ENCODE assay signal across 20 cellular contexts in genomic region chr9:99666571-99666970, GRCh38.
DNase-seq lines count a peak whose midpoint lies in the region; ATAC-seq and TF ChIP-seq lines count a peak whose summit lies in the region.
"Had no signal": no experiment of that assay in that cellular context is flagged by ENCODE, and none has a peak within 500 bp of the region (broad histone marks: within the 10 kb centered on the region; RNA-seq: fewer than 3 reads in every experiment).

No MANE protein-coding gene starts in this region.

- H3K9ac ChIP-seq in MM.1S (ENCODE audit: low read length) = no peak overlapping the region

- no peaks in the 10 kb centered on the region for H3K4me1 Mint-ChIP-seq in MCF 10A (ENCODE audit: insufficient read depth, unreplicated experiment)
- H3K4me1 Mint-ChIP-seq in T-helper 2 cell treated with Interferon-gamma antibody and Interleukin-4, amounts not matched to agents 5 μg/mL and 100 μg/mL, for 36 hours (ENCODE audit: low read depth) = peaks cover 15% of the 10 kb centered on the region
- peaks cover 46% of the 10 kb centered on the region for H3K4me1 Mint-ChIP-seq in stimulated activated memory B cell treated with anti-CD40 and anti-IgM and Interleukin-4, amounts not matched to agents 10 μg/mL and 1 μg/mL and 100 μg/mL, for 72 hours

- intact Hi-C loops in MCF 10A (cut with micrococcal nuclease) (no loop called here), breast epithelium (cut with DNase I; ENCODE audit: low total_unique reads) (no loop called here)

- H3K79me2 ChIP-seq in MM.1S (ENCODE audit: low read length) = no peaks in the 10 kb centered on the region

- no peak for ATAC-seq in stimulated activated memory B cell treated with anti-CD40 and anti-IgM and Interleukin-4, amounts not matched to agents 10 μg/mL and 1 μg/mL and 100 μg/mL, for 72 hours
- ATAC-seq in esophagus mucosa = no peak
- ATAC-seq in GM18511 (IDR thresholded peaks at IDR 0.05; ENCODE audit: unreplicated experiment) = no peak
- ATAC-seq: activated CD4-positive, alpha-beta T cell treated with anti-CD3 and anti-CD28 coated beads for 36 hours; HCT116; HepG2; left ventricle myocardium superior; mucosa of descending colon had no signal

- no peak overlapping the region for H3K4me2 ChIP-seq in MM.1S (ENCODE audit: low read depth, low read length)

- H3F3A ChIP-seq in MM.1S (ENCODE audit: insufficient read depth, low read length) = no peaks in the 10 kb centered on the region

- H3K27ac ChIP-seq in breast epithelium = no peak overlapping the region
- no peak overlapping the region for H3K27ac ChIP-seq in MM.1S (ENCODE audit: low read length)
- H3K27ac ChIP-seq: esophagus squamous epithelium, upper lobe of left lung had no signal

- no peaks in the 10 kb centered on the region for H3K36me3 Mint-ChIP-seq in MCF 10A (ENCODE audit: insufficient read depth, unreplicated experiment)
- no peaks in the 10 kb centered on the region for H3K36me3 Mint-ChIP-seq in T-helper 2 cell treated with Interferon-gamma antibody and Interleukin-4, amounts not matched to agents 5 μg/mL and 100 μg/mL, for 36 hours (ENCODE audit: low read depth)
- H3K36me3 Mint-ChIP-seq in stimulated activated memory B cell treated with anti-CD40 and anti-IgM and Interleukin-4, amounts not matched to agents 10 μg/mL and 1 μg/mL and 100 μg/mL, for 72 hours = no peaks in the 10 kb centered on the region

- H3K27me3 Mint-ChIP-seq in MCF 10A (ENCODE audit: insufficient read depth, unreplicated experiment) = peaks cover 51% of the 10 kb centered on the region
- peaks cover 2% of the 10 kb centered on the region for H3K27me3 Mint-ChIP-seq in T-helper 2 cell treated with Interferon-gamma antibody and Interleukin-4, amounts not matched to agents 5 μg/mL and 100 μg/mL, for 36 hours (ENCODE audit: low read depth)
- H3K27me3 Mint-ChIP-seq in stimulated activated memory B cell treated with anti-CD40 and anti-IgM and Interleukin-4, amounts not matched to agents 10 μg/mL and 1 μg/mL and 100 μg/mL, for 72 hours = peaks cover 4% of the 10 kb centered on the region

- BruUV-seq in MCF 10A (replicated peaks; lab: Mats Ljungman, UMichigan) = no TSS peak

- CTCF ChIA-PET in MCF 10A (lab: Yijun Ruan, JAX) = interaction anchor here (0.8 kb wide), 1 partner anchor 13 kb away, joined by 3 read pairs; no protein-coding TSS in a partner anchor

- no peak for TF ChIP-seq POLR2A in breast epithelium (IDR thresholded peaks at IDR 0.05)

- no peaks in the 10 kb centered on the region for H3K9me2 ChIP-seq in MM.1S (replicated peaks; ENCODE audit: insufficient read depth, low read length)

- no peaks in the 10 kb centered on the region for H3K4me1 ChIP-seq in breast epithelium
- H3K4me1 ChIP-seq in MM.1S (ENCODE audit: low read length) = no peaks in the 10 kb centered on the region
- H3K4me1 ChIP-seq: esophagus squamous epithelium, upper lobe of left lung had no signal

- no peak overlapping the region for H3K27ac Mint-ChIP-seq in MCF 10A (ENCODE audit: low read depth, unreplicated experiment)
- no peak overlapping the region for H3K27ac Mint-ChIP-seq in T-helper 2 cell treated with Interferon-gamma antibody and Interleukin-4, amounts not matched to agents 5 μg/mL and 100 μg/mL, for 36 hours
- H3K27ac Mint-ChIP-seq in stimulated activated memory B cell treated with anti-CD40 and anti-IgM and Interleukin-4, amounts not matched to agents 10 μg/mL and 1 μg/mL and 100 μg/mL, for 72 hours = peak overlapping the region; percentile 20
- H3K27ac Mint-ChIP-seq: activated CD4-positive, alpha-beta T cell treated with anti-CD3 and anti-CD28 coated beads for 36 hours had no signal

- H3K36me3 ChIP-seq in breast epithelium = no peaks in the 10 kb centered on the region
- H3K36me3 ChIP-seq in MM.1S (replicated peaks; ENCODE audit: insufficient read depth, low read length) = no peaks in the 10 kb centered on the region
- H3K36me3 ChIP-seq: esophagus squamous epithelium, upper lobe of left lung had no signal

- H3K4me3 Mint-ChIP-seq in MCF 10A (ENCODE audit: unreplicated experiment) = no peak overlapping the region
- H3K4me3 Mint-ChIP-seq in T-helper 2 cell treated with Interferon-gamma antibody and Interleukin-4, amounts not matched to agents 5 μg/mL and 100 μg/mL, for 36 hours = peak overlapping the region; percentile 2
- H3K4me3 Mint-ChIP-seq in stimulated activated memory B cell treated with anti-CD40 and anti-IgM and Interleukin-4, amounts not matched to agents 10 μg/mL and 1 μg/mL and 100 μg/mL, for 72 hours = no peak overlapping the region
- H3K4me3 Mint-ChIP-seq: activated CD4-positive, alpha-beta T cell treated with anti-CD3 and anti-CD28 coated beads for 36 hours had no signal

- no peaks in the 10 kb centered on the region for H3K9me3 Mint-ChIP-seq in MCF 10A (ENCODE audit: unreplicated experiment)
- H3K9me3 Mint-ChIP-seq in T-helper 2 cell treated with Interferon-gamma antibody and Interleukin-4, amounts not matched to agents 5 μg/mL and 100 μg/mL, for 36 hours = no peaks in the 10 kb centered on the region
- peaks cover 10% of the 10 kb centered on the region for H3K9me3 Mint-ChIP-seq in stimulated activated memory B cell treated with anti-CD40 and anti-IgM and Interleukin-4, amounts not matched to agents 10 μg/mL and 1 μg/mL and 100 μg/mL, for 72 hours

- H3K4me3 ChIP-seq in breast epithelium (no peak overlapping the region), MM.1S (ENCODE audit: low read length) (no peak overlapping the region)
- H3K4me3 ChIP-seq: esophagus squamous epithelium, mucosa of descending colon, upper lobe of left lung had no signal

- TF ChIP-seq CTCF in MCF 10A (IDR thresholded peaks at IDR 0.05; ENCODE audit: unreplicated experiment) (no peak), breast epithelium (IDR thresholded peaks at IDR 0.05) (no peak), MM.1S (IDR thresholded peaks at IDR 0.05; ENCODE audit: low read length) (no peak)

- H3K9me3 ChIP-seq in breast epithelium (no peaks in the 10 kb centered on the region), MM.1S (replicated peaks; ENCODE audit: insufficient read depth, low read length) (no peaks in the 10 kb centered on the region)
- H3K9me3 ChIP-seq: esophagus squamous epithelium, mucosa of descending colon, upper lobe of left lung had no signal

- H4K20me1 ChIP-seq in MM.1S (ENCODE audit: insufficient read depth, low read length) = no peaks in the 10 kb centered on the region

- H2AFZ ChIP-seq in MM.1S (ENCODE audit: low read length) = no peak overlapping the region

- H3K27me3 ChIP-seq in breast epithelium = no peaks in the 10 kb centered on the region
- no peaks in the 10 kb centered on the region for H3K27me3 ChIP-seq in MM.1S (replicated peaks; ENCODE audit: insufficient read depth, low read length)
- H3K27me3 ChIP-seq: esophagus squamous epithelium, upper lobe of left lung had no signal

- DNase-seq in MCF 10A (ENCODE audit: unreplicated experiment) = peak; percentile 3
- no peak for DNase-seq in breast epithelium (ENCODE audit: low spot score in 2 of 2)
- DNase-seq in MM.1S = peak; percentile 73
- DNase-seq in T-helper 2 cell treated with Interferon-gamma antibody and Interleukin-4, amounts not matched to agents 5 μg/mL and 100 μg/mL, for 36 hours (ENCODE audit: low spot score) = no peak
- no peak for DNase-seq in GF-D8 (lab: John Stamatoyannopoulos, UW)
- DNase-seq: activated CD4-positive, alpha-beta T cell treated with anti-CD3 and anti-CD28 coated beads for 36 hours; activated effector memory CD4-positive, alpha-beta T cell treated with Interleukin-2 at 50 U/mL for 16 hours; effector memory CD4-positive, alpha-beta T cell; esophagus squamous epithelium; left ventricle myocardium superior; mucosa of descending colon; NCI-H2081 treated with DMSO at 0.1 percent for 48 hours; small intestine; stimulated activated CD4-positive, alpha-beta T cell treated with anti-CD3 and anti-CD28 coated beads, Interleukin-4, amount 100 ng/mL, for 1 hour; upper lobe of left lung had no signal

- POLR2A ChIA-PET in MCF 10A (lab: Yijun Ruan, JAX) = no interaction called here

Comparison
In these comparisons a context has a peak if more than half of its experiments do, and no peak if none do; other contexts are left out.
1. DNase-seq: peak in MCF 10A (single experiment) and MM.1S (single experiment); none in breast epithelium (0 of 2), T-helper 2 cell treated with Interferon-gamma antibody and Interleukin-4, amounts not matched to agents 5 μg/mL and 100 μg/mL, for 36 hours (single experiment) and GF-D8 (single experiment).